ENCODE assay signal across 24 cellular contexts in genomic region chr9:91800473-91800872, GRCh38.
"Had no signal": no experiment of that assay in that cellular context is flagged by ENCODE, and none has a peak within 500 bp of the region (broad histone marks: within the 10 kb centered on the region; RNA-seq: fewer than 3 reads in every experiment).

No MANE protein-coding gene starts in this region.

- H3K27ac ChIP-seq: breast epithelium, coronary artery, heart right ventricle, lower lobe of right lung, psoas muscle, right lobe of liver, vagina had no signal

- H3K27me3 ChIP-seq: breast epithelium, right lobe of liver, stomach, vagina had no signal

- H3K9me3 ChIP-seq: breast epithelium, heart right ventricle, lower lobe of right lung, psoas muscle, right lobe of liver, stomach, vagina had no signal

- H3K4me3 Mint-ChIP-seq: activated CD8-positive, alpha-beta T cell treated with anti-CD3 and anti-CD28 coated beads, Interleukin-2, amount 10 ng/mL, durations not matched to agents 7 days and 5 days; activated naive CD4-positive, alpha-beta T cell treated with anti-CD3 and anti-CD28 coated beads for 36 hours; activated naive CD8-positive, alpha-beta T cell treated with anti-CD3 and anti-CD28 coated beads, Interleukin-2, amount 10 ng/mL, durations not matched to agents 7 days and 5 days; naive thymus-derived CD8-positive, alpha-beta T cell; stimulated activated memory B cell treated with anti-CD40 and anti-IgM and Interleukin-4, amounts not matched to agents 10 μg/mL and 1 μg/mL and 100 μg/mL, for 72 hours; T-helper 2 cell treated with Interferon-gamma antibody and Interleukin-4, amounts not matched to agents 5 μg/mL and 100 μg/mL, for 36 hours; type B pancreatic cell had no signal

- H3K27ac Mint-ChIP-seq: activated CD8-positive, alpha-beta T cell treated with anti-CD3 and anti-CD28 coated beads, Interleukin-2, amount 10 ng/mL, durations not matched to agents 7 days and 5 days; activated naive CD4-positive, alpha-beta T cell treated with anti-CD3 and anti-CD28 coated beads for 36 hours; activated naive CD8-positive, alpha-beta T cell treated with anti-CD3 and anti-CD28 coated beads, Interleukin-2, amount 10 ng/mL, durations not matched to agents 7 days and 5 days; stimulated activated memory B cell treated with anti-CD40 and anti-IgM and Interleukin-4, amounts not matched to agents 10 μg/mL and 1 μg/mL and 100 μg/mL, for 72 hours; T-helper 2 cell treated with Interferon-gamma antibody and Interleukin-4, amounts not matched to agents 5 μg/mL and 100 μg/mL, for 36 hours; type B pancreatic cell had no signal

- H3K4me3 ChIP-seq: breast epithelium, coronary artery, heart right ventricle, lower lobe of right lung, psoas muscle, right lobe of liver, stomach, vagina had no signal

- DNase-seq: activated CD4-positive, alpha-beta T cell treated with anti-CD3 and anti-CD28 coated beads for 1 hour; activated CD4-positive, alpha-beta T cell treated with anti-CD3 and anti-CD28 coated beads, Interleukin-2, amount 50 U/mL, for 1 hour; activated CD8-positive, alpha-beta T cell treated with anti-CD3 and anti-CD28 coated beads, Interleukin-2, amount 10 ng/mL, durations not matched to agents 7 days and 5 days; activated effector memory CD4-positive, alpha-beta T cell treated with Interleukin-2 at 50 U/mL for 16 hours; activated naive CD4-positive, alpha-beta T cell treated with anti-CD3 and anti-CD28 coated beads for 36 hours; activated naive CD8-positive, alpha-beta T cell treated with anti-CD3 and anti-CD28 coated beads, Interleukin-2, amount 10 ng/mL, durations not matched to agents 7 days and 5 days; activated T-cell treated with anti-CD3 and anti-CD28 coated beads, Interleukin-2, amount 50 U/mL, for 48 hours; amniotic stem cell; heart right ventricle; lower lobe of right lung; mesendoderm; naive thymus-derived CD8-positive, alpha-beta T cell; psoas muscle; right lobe of liver; small intestine; stimulated activated CD4-positive, alpha-beta T cell treated with anti-CD3 and anti-CD28 coated beads, Interleukin-2, amount 100 ng/mL, for 24 hours had no signal

- ATAC-seq: activated CD8-positive, alpha-beta T cell treated with anti-CD3 and anti-CD28 coated beads, Interleukin-2, amount 10 ng/mL, durations not matched to agents 7 days and 5 days; heart right ventricle; left lobe of liver; lower lobe of right lung; naive thymus-derived CD8-positive, alpha-beta T cell; psoas muscle; right lobe of liver; stimulated activated memory B cell treated with anti-CD40 and anti-IgM and Interleukin-4, amounts not matched to agents 10 μg/mL and 1 μg/mL and 100 μg/mL, for 72 hours had no signal

- H3K9me3 Mint-ChIP-seq: activated naive CD4-positive, alpha-beta T cell treated with anti-CD3 and anti-CD28 coated beads for 36 hours; activated naive CD8-positive, alpha-beta T cell treated with anti-CD3 and anti-CD28 coated beads, Interleukin-2, amount 10 ng/mL, durations not matched to agents 7 days and 5 days; stimulated activated memory B cell treated with anti-CD40 and anti-IgM and Interleukin-4, amounts not matched to agents 10 μg/mL and 1 μg/mL and 100 μg/mL, for 72 hours; T-helper 2 cell treated with Interferon-gamma antibody and Interleukin-4, amounts not matched to agents 5 μg/mL and 100 μg/mL, for 36 hours; type B pancreatic cell had no signal

- H3K4me1 ChIP-seq: heart right ventricle, psoas muscle, right lobe of liver had no signal

- H3K36me3 ChIP-seq: breast epithelium, heart right ventricle, lower lobe of right lung, right lobe of liver, stomach, vagina had no signal

- H3K36me3 Mint-ChIP-seq: activated naive CD8-positive, alpha-beta T cell treated with anti-CD3 and anti-CD28 coated beads, Interleukin-2, amount 10 ng/mL, durations not matched to agents 7 days and 5 days; naive thymus-derived CD8-positive, alpha-beta T cell; stimulated activated memory B cell treated with anti-CD40 and anti-IgM and Interleukin-4, amounts not matched to agents 10 μg/mL and 1 μg/mL and 100 μg/mL, for 72 hours; type B pancreatic cell had no signal
